In the genomic region with DNA sequence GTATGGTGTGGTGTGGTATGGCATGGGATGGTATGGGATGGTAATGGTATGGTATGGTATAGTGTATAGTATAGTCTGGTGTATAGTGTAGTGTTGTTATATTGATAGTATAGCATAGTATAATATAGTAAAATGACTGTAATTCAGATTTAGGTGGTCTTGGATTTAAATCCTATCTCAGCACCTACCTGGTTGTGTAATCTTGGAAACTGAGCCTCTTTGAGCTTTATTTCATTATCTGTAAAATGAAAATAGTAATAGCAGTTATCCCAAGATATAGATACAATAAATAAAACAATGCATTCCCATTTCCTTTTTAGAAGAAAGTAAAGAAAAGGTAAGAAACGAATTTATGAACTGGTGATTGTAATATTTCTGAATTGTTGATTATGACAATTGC, we compare ENCODE assay signal across 1 cellular context.
TF ChIP-seq lines count a peak whose summit lies in the region.

No MANE protein-coding gene starts in this region.

TF ChIP-seq in IMR-90, 13 proteins besides CTCF, POLR2A, EP300 and RAD21 (continued from another document):
- no peak for TF ChIP-seq RCOR1 (IDR thresholded peaks at IDR 0.05; ENCODE audit: insufficient replicate concordance, low read length)
TF ChIP-seq in IMR-90: peak in this region for 1.
